In genomic region chr3:14126017-14126902, GRCh38 we compare ENCODE assay signal across 8 cellular contexts. TPM values are rescaled to one million over a fixed set of nuclear protein-coding genes. Genes with fewer than 3 reads are reported as not detected.
DNase-seq lines count a peak whose midpoint lies in the region; ATAC-seq, FAIRE-seq and TF ChIP-seq lines count a peak whose summit lies in the region.

No MANE protein-coding gene starts in this region.

- H3K27ac ChIP-seq in HUES64 (ENCODE audit: low read depth, low read length) = no peak overlapping the region

- H3K27me3 ChIP-seq in HUES64 (ENCODE audit: insufficient read depth, low read length) = no peaks in the 10 kb centered on the region
- no peaks in the 10 kb centered on the region for H3K27me3 ChIP-seq in bronchial epithelial cell (ENCODE audit: control insufficient read depth, insufficient read depth, low read length)

- no peaks in the 10 kb centered on the region for H3K9me3 ChIP-seq in HUES64 (ENCODE audit: insufficient read depth, low read depth, low read length)

- DNase-seq in 8988T (peak; percentile 7), bronchial epithelial cell (ENCODE audit: low read depth) (no peak), mucosa of gallbladder (ENCODE audit: low spot score) (peak; percentile 8), NCI-H82 (lab: John Stamatoyannopoulos, UW) (no peak)

- H3K4me3 ChIP-seq in HUES64 (ENCODE audit: low read length) (peak overlapping the region; percentile 95), bronchial epithelial cell (ENCODE audit: low read depth, low read length) (peak overlapping the region; percentile 87)

- 65% methylated on average over 11 of the region's 11 CpGs for WGBS in HUES64

- TF ChIP-seq CTCF in bronchial epithelial cell (IDR thresholded peaks at IDR 0.05; ENCODE audit: insufficient read depth, low read length, severe bottlenecking) = no peak

- H3K36me3 ChIP-seq in HUES64 (ENCODE audit: insufficient read depth, low read length) (peaks cover 40% of the 10 kb centered on the region), bronchial epithelial cell (ENCODE audit: control insufficient read depth, insufficient read depth, low read length) (peaks cover 27% of the 10 kb centered on the region)

- ATAC-seq in HG02588 (IDR thresholded peaks at IDR 0.05; ENCODE audit: unreplicated experiment) (no peak), GM19397 (IDR thresholded peaks at IDR 0.05; ENCODE audit: unreplicated experiment) (no peak), HG03565 (IDR thresholded peaks at IDR 0.05; ENCODE audit: unreplicated experiment) (no peak)

- H3K9ac ChIP-seq in HUES64 (ENCODE audit: low read depth, low read length) = peak overlapping the region; percentile 86; the same call in 1 of the 2 replicates

- H3K4me1 ChIP-seq in HUES64 (ENCODE audit: insufficient read depth, low read length) = peaks cover 26% of the 10 kb centered on the region; the same call in 1 of the 2 replicates

- FAIRE-seq in bronchial epithelial cell (lab: Jason Lieb, UNC) = no peak

RNA-seq across cellular contexts. Expression of gene TMEM43, which starts 1.4 kb away (rescaled TPM):
- 30.5 TPM for polyA plus RNA-seq in HUES64 (2013, experiment 1 of 2)
- 25.1 TPM for polyA plus RNA-seq in HUES64 (2013, experiment 2 of 2)
- total RNA-seq in bronchial epithelial cell (88.5 and 105 TPM in 2 replicates), mucosa of gallbladder (51.2 TPM)

RNA-seq across cellular contexts. Expression of gene CHCHD4, which starts 1.6 kb away (rescaled TPM):
- polyA plus RNA-seq in HUES64 (2013, experiment 1 of 2) = 26.9 TPM
- polyA plus RNA-seq in HUES64 (2013, experiment 2 of 2) = 25.5 TPM
- total RNA-seq in bronchial epithelial cell (23.6 and 32.1 TPM in 2 replicates), mucosa of gallbladder (13.2 TPM)

RNA-seq across cellular contexts. Expression of gene XPC, which starts 52.1 kb away (rescaled TPM):
- 19.8 TPM for polyA plus RNA-seq in HUES64 (2013, experiment 1 of 2)
- 24.8 TPM for polyA plus RNA-seq in HUES64 (2013, experiment 2 of 2)
- total RNA-seq in bronchial epithelial cell (25.3 and 33.4 TPM in 2 replicates), mucosa of gallbladder (33.3 TPM)

RNA-seq across cellular contexts. Expression of gene LSM3, which starts 52.4 kb away (rescaled TPM):
- 32.6 TPM for polyA plus RNA-seq in HUES64 (2013, experiment 1 of 2)
- 32.6 TPM for polyA plus RNA-seq in HUES64 (2013, experiment 2 of 2)
- total RNA-seq in bronchial epithelial cell (5.5 and 6.6 TPM in 2 replicates), mucosa of gallbladder (11.3 TPM)

Comparison
In these comparisons a context has a peak if more than half of its experiments do, and no peak if none do; other contexts are left out.
1. DNase-seq: peak in 8988T (single experiment) and mucosa of gallbladder (single experiment); none in bronchial epithelial cell (single experiment) and NCI-H82 (single experiment).